1 cellular context compared by ENCODE assay signal in the genomic region with DNA sequence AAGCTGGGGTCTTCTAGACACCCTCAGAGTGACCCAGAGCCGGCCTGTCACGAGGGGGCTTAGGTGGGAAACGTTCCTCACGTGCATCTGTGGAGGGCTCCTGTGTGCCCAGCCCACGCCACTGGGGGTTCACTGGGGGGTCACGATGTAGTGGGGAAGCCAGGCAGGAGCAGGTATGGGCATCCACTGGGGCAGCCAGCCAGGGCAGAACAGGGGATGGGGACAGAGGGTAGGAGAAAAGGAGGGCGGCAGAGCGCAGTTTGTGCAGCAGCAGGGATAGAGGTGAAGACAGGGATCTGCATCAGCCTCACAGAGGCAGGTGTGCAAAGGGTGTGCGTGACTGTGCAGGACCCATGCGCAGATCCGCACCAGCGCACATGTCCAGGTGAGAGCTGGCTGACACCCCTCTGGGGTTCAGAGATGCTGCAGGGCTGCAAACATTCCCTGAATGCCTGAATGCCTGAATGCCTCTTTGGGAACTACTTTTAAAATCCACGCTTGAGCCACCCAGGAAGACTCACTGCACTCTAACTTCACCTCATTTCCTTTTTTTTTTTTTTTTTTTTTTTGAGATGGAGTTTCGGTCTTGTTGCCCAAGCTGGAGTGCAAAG.
A peak's percentile ranks its signal among the peaks of the same experiment; 100 is the strongest.
TF ChIP-seq lines count a peak whose summit lies in the region.

No MANE protein-coding gene starts in this region.

TF ChIP-seq in HepG2, 621 proteins besides CTCF, POLR2A, EP300 and RAD21 (continues in another document):
- no peak for TF ChIP-seq ZNF547 (CRISPR knock-in tag; IDR thresholded peaks at IDR 0.05)
- no peak for TF ChIP-seq ZFP36 (IDR thresholded peaks at IDR 0.05; ENCODE audit: borderline replicate concordance, low read depth, low read length, partially characterized antibody)
- no peak for TF ChIP-seq MED1 (CRISPR knock-in tag; IDR thresholded peaks at IDR 0.05)
- TF ChIP-seq NFE2L1 (CRISPR knock-in tag; IDR thresholded peaks at IDR 0.05; ENCODE audit: borderline replicate concordance) = no peak
- TF ChIP-seq ARNTL (CRISPR knock-in tag; IDR thresholded peaks at IDR 0.05) = no peak
- no peak for TF ChIP-seq DBP (CRISPR knock-in tag; IDR thresholded peaks at IDR 0.05; ENCODE audit: not compliant biosample characterization)
- TF ChIP-seq RBM22 (optimal IDR thresholded peaks at IDR 0.05; ENCODE audit: low read length) = peak; percentile 54
- no peak for TF ChIP-seq ZNF382 (CRISPR knock-in tag; IDR thresholded peaks at IDR 0.05; ENCODE audit: borderline replicate concordance)
- no peak for TF ChIP-seq SMAD1 (CRISPR knock-in tag; IDR thresholded peaks at IDR 0.05; ENCODE audit: borderline replicate concordance, low read depth)
- TF ChIP-seq KIAA2018 (CRISPR knock-in tag; IDR thresholded peaks at IDR 0.05; ENCODE audit: borderline replicate concordance) = no peak
- no peak for TF ChIP-seq IKZF1 (IDR thresholded peaks at IDR 0.05)
- TF ChIP-seq TFAP4 (IDR thresholded peaks at IDR 0.05; ENCODE audit: borderline replicate concordance, low read depth) = no peak
- no peak for TF ChIP-seq NRL (CRISPR knock-in tag; IDR thresholded peaks at IDR 0.05; ENCODE audit: borderline replicate concordance)
- no peak for TF ChIP-seq RFX3 (CRISPR knock-in tag; IDR thresholded peaks at IDR 0.05)
- no peak for TF ChIP-seq ZNF841 (CRISPR knock-in tag; IDR thresholded peaks at IDR 0.05; ENCODE audit: borderline replicate concordance)
- TF ChIP-seq, protein P1, sequence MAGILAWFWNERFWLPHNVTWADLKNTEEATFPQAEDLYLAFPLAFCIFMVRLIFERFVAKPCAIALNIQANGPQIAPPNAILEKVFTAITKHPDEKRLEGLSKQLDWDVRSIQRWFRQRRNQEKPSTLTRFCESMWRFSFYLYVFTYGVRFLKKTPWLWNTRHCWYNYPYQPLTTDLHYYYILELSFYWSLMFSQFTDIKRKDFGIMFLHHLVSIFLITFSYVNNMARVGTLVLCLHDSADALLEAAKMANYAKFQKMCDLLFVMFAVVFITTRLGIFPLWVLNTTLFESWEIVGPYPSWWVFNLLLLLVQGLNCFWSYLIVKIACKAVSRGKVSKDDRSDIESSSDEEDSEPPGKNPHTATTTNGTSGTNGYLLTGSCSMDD (CRISPR knock-in tag; IDR thresholded peaks at IDR 0.05) = no peak
- no peak for TF ChIP-seq GFI1 (CRISPR knock-in tag; IDR thresholded peaks at IDR 0.05; ENCODE audit: borderline replicate concordance)
- TF ChIP-seq AGO2 (optimal IDR thresholded peaks at IDR 0.05; ENCODE audit: low read depth, low read length) = peak; percentile 41
- TF ChIP-seq ZNF407 (CRISPR knock-in tag; IDR thresholded peaks at IDR 0.05; ENCODE audit: not compliant biosample characterization) = no peak
- TF ChIP-seq ZNF512B (CRISPR knock-in tag; IDR thresholded peaks at IDR 0.05; ENCODE audit: borderline replicate concordance) = no peak
- no peak for TF ChIP-seq ZNF251 (CRISPR knock-in tag; IDR thresholded peaks at IDR 0.05)
- 0 out of 2 replicates have a peak, but pooled peaks have one; percentile 42 for TF ChIP-seq RBFOX2 (IDR thresholded peaks at IDR 0.05; ENCODE audit: low read depth, low read length)
- TF ChIP-seq, protein P2, sequence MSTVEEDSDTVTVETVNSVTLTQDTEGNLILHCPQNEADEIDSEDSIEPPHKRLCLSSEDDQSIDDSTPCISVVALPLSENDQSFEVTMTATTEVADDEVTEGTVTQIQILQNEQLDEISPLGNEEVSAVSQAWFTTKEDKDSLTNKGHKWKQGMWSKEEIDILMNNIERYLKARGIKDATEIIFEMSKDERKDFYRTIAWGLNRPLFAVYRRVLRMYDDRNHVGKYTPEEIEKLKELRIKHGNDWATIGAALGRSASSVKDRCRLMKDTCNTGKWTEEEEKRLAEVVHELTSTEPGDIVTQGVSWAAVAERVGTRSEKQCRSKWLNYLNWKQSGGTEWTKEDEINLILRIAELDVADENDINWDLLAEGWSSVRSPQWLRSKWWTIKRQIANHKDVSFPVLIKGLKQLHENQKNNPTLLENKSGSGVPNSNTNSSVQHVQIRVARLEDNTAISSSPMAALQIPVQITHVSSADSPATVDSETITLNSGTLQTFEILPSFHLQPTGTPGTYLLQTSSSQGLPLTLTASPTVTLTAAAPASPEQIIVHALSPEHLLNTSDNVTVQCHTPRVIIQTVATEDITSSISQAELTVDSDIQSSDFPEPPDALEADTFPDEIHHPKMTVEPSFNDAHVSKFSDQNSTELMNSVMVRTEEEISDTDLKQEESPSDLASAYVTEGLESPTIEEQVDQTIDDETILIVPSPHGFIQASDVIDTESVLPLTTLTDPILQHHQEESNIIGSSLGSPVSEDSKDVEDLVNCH (CRISPR knock-in tag; IDR thresholded peaks at IDR 0.05) = no peak
- TF ChIP-seq KDM2A (CRISPR knock-in tag; IDR thresholded peaks at IDR 0.05; ENCODE audit: borderline replicate concordance, low read depth) = no peak
- TF ChIP-seq ZNF350 (CRISPR knock-in tag; IDR thresholded peaks at IDR 0.05; ENCODE audit: borderline replicate concordance, low read depth) = no peak
